11 cellular contexts compared by ENCODE assay signal in genomic region chr3:134423153-134423552, GRCh38. TPM values are rescaled to one million over a fixed set of nuclear protein-coding genes. Genes with fewer than 3 reads are reported as not detected.
DNase-seq lines count a peak whose midpoint lies in the region; ATAC-seq and TF ChIP-seq lines count a peak whose summit lies in the region.
"Had no signal": no experiment of that assay in that cellular context is flagged by ENCODE, and none has a peak within 500 bp of the region (broad histone marks: within the 10 kb centered on the region; RNA-seq: fewer than 3 reads in every experiment).

No MANE protein-coding gene starts in this region.

- ATAC-seq in GM19023 (IDR thresholded peaks at IDR 0.05; ENCODE audit: unreplicated experiment) (no peak), HG03378 (IDR thresholded peaks at IDR 0.05; ENCODE audit: unreplicated experiment) (no peak), omental fat pad (ENCODE audit: low FRiP score) (no peak)

- DNase-seq in Daoy (ENCODE audit: low read depth) (peak; percentile 68), NCI-H1436 treated with DMSO at 0.1 percent for 48 hours (lab: John Stamatoyannopoulos, UW) (peak; percentile 24), SW480 (ENCODE audit: low spot score) (peak; percentile 41), iris pigment epithelial cell (ENCODE audit: low read depth) (peak; percentile 48), midbrain (lab: John Stamatoyannopoulos, UW) (no peak), omental fat pad (ENCODE audit: low spot score) (no peak)
- DNase-seq: stimulated activated naive CD4-positive, alpha-beta T cell had no signal

- no peak for TF ChIP-seq CTCF in omental fat pad (IDR thresholded peaks at IDR 0.05)

RNA-seq across cellular contexts. Expression of gene AMOTL2, which starts 48.9 kb away (rescaled TPM):
- total RNA-seq in Daoy (2014; rRNA removed; shearing (Covaris generic)) = 99.8 and 102 TPM in 2 replicates
- total RNA-seq in omental fat pad = 100 to 1,000 TPM in 3 of 4 donors, 10 to 100 TPM in 1; 99.0 to 201 (median 158) TPM
- total RNA-seq: activated T-helper 1 cell treated with anti-CD3 and anti-CD28 coated beads, Interleukin-12 subunit alpha, Interleukin-12 subunit beta, Interleukin-2, Interleukin-4 antibody, amounts not matched to agents 30 ng/mL and 10 ng/mL and 1 ng/mL, durations not matched to agents 14 hours and 24 hours and 36 hours; OCI-LY7 had no signal

Comparison
In these comparisons a context has a peak if more than half of its experiments do, and no peak if none do; other contexts are left out.
1. DNase-seq: peak in Daoy (single experiment), NCI-H1436 treated with DMSO at 0.1 percent for 48 hours (single experiment), SW480 (single experiment) and iris pigment epithelial cell (single experiment); none in midbrain (single experiment) and omental fat pad (single experiment).